ENCODE assay signal across 11 cellular contexts in genomic region chr14:103558071-103558882, GRCh38. TPM values are rescaled to one million over a fixed set of nuclear protein-coding genes. Genes with fewer than 3 reads are reported as not detected.
DNase-seq lines count a peak whose midpoint lies in the region; ATAC-seq and TF ChIP-seq lines count a peak whose summit lies in the region.
"Had no signal": no experiment of that assay in that cellular context is flagged by ENCODE, and none has a peak within 500 bp of the region (broad histone marks: within the 10 kb centered on the region; RNA-seq: fewer than 3 reads in every experiment).

No MANE protein-coding gene starts in this region.

- WGBS in smooth muscle cell (ENCODE audit: low lambda C conversion rate) = 84% methylated on average over 16 of the region's 16 CpGs

- peak overlapping the region; percentile 54 for H3K27ac ChIP-seq in smooth muscle cell (ENCODE audit: low read depth)
- H3K27ac ChIP-seq: A549, right lobe of liver had no signal

- ATAC-seq in HG03469 (IDR thresholded peaks at IDR 0.05; ENCODE audit: unreplicated experiment) (no peak), GM19467 (IDR thresholded peaks at IDR 0.05; ENCODE audit: unreplicated experiment) (no peak)
- ATAC-seq: A549, right lobe of liver had no signal

- H3K4me1 ChIP-seq in smooth muscle cell (ENCODE audit: low read depth) = peaks cover 11% of the 10 kb centered on the region

- H3F3A ChIP-seq in smooth muscle cell (ENCODE audit: low read depth) = peaks cover 18% of the 10 kb centered on the region

- peak overlapping the region; percentile 9 for H3K9ac ChIP-seq in smooth muscle cell (ENCODE audit: low read depth)

- H3K4me3 ChIP-seq in fibroblast of pulmonary artery (replicated peaks; ENCODE audit: low read depth, low read length) = no peak overlapping the region
- H3K4me3 ChIP-seq in smooth muscle cell = no peak overlapping the region
- H3K4me3 ChIP-seq: A549, right lobe of liver had no signal

- DNase-seq in NCI-H345 (lab: John Stamatoyannopoulos, UW) (peak; percentile 31), NCI-H345 treated with DMSO at 0.1 percent for 48 hours (lab: John Stamatoyannopoulos, UW; ENCODE audit: unreplicated experiment) (no peak), NCI-H526 treated with DMSO at 0.1 percent for 48 hours (lab: John Stamatoyannopoulos, UW) (peak; percentile 82), fibroblast of pulmonary artery (ENCODE audit: low read depth) (peak; percentile 57), smooth muscle cell (lab: John Stamatoyannopoulos, UW; ENCODE audit: unreplicated experiment) (no peak), SW 1271 (lab: John Stamatoyannopoulos, UW) (no peak)
- DNase-seq: activated naive CD4-positive, alpha-beta T cell treated with Interleukin-2 at 50 U/mL for 16 hours had no signal

- no peaks in the 10 kb centered on the region for H3K27me3 ChIP-seq in smooth muscle cell (ENCODE audit: low read depth)
- H3K27me3 ChIP-seq: right lobe of liver had no signal

- H3K36me3 ChIP-seq in smooth muscle cell (ENCODE audit: low read depth) = no peaks in the 10 kb centered on the region

- H2AFZ ChIP-seq in smooth muscle cell (ENCODE audit: low read depth) = no peak overlapping the region

- H3K79me2 ChIP-seq in smooth muscle cell (ENCODE audit: low read depth) = peaks cover 61% of the 10 kb centered on the region

- H3K4me2 ChIP-seq in smooth muscle cell = no peak overlapping the region
- H3K4me2 ChIP-seq: A549 had no signal

- TF ChIP-seq CTCF in fibroblast of pulmonary artery (IDR thresholded peaks at IDR 0.05; ENCODE audit: low read length, missing control alignments) = no peak
- TF ChIP-seq CTCF in smooth muscle cell (IDR thresholded peaks at IDR 0.05; ENCODE audit: borderline replicate concordance, insufficient read depth, poor library complexity, severe bottlenecking) = no peak

- no peaks in the 10 kb centered on the region for H3K9me3 ChIP-seq in smooth muscle cell (replicated peaks; ENCODE audit: low read depth)
- H3K9me3 ChIP-seq: A549, right lobe of liver had no signal

- H4K20me1 ChIP-seq in smooth muscle cell (ENCODE audit: low read depth) = peaks cover 73% of the 10 kb centered on the region

RNA-seq across cellular contexts. Expression of gene BAG5, which starts 4.2 kb away (rescaled TPM):
- total RNA-seq in smooth muscle cell = 27.3 and 31.1 TPM in 2 replicates
- polyA plus RNA-seq in smooth muscle cell = 12.7 and 13.4 TPM in 2 replicates

RNA-seq across cellular contexts. Expression of gene COA8, which starts 4.5 kb away (rescaled TPM):
- total RNA-seq in smooth muscle cell = 33.4 and 42.8 TPM in 2 replicates
- 69.9 and 73.3 TPM in 2 replicates for polyA plus RNA-seq in smooth muscle cell

RNA-seq across cellular contexts. Expression of gene TRMT61A, which starts 29.3 kb away (rescaled TPM):
- 2.9 and 3.7 TPM in 2 replicates for total RNA-seq in smooth muscle cell
- polyA plus RNA-seq in smooth muscle cell = 6.7 and 9.2 TPM in 2 replicates

RNA-seq across cellular contexts. Expression of gene CKB, which starts 35.6 kb away (rescaled TPM):
- total RNA-seq in smooth muscle cell = 19.8 and 25.7 TPM in 2 replicates
- polyA plus RNA-seq in smooth muscle cell = 62.9 and 107 TPM in 2 replicates

Comparison
In these comparisons a context has a peak if more than half of its experiments do, and no peak if none do; other contexts are left out.
1. DNase-seq: peak in NCI-H345 (single experiment), NCI-H526 treated with DMSO at 0.1 percent for 48 hours (single experiment) and fibroblast of pulmonary artery (single experiment); none in NCI-H345 treated with DMSO at 0.1 percent for 48 hours (single experiment), smooth muscle cell (single experiment) and SW 1271 (0 of 2).